10 cellular contexts compared by ENCODE assay signal in genomic region chr5:120388016-120388781, GRCh38.
A peak's percentile ranks its signal among the peaks of the same experiment; 100 is the strongest.
DNase-seq lines count a peak whose midpoint lies in the region; ATAC-seq and TF ChIP-seq lines count a peak whose summit lies in the region.
"Had no signal": no experiment of that assay in that cellular context is flagged by ENCODE, and none has a peak within 500 bp of the region (broad histone marks: within the 10 kb centered on the region; RNA-seq: fewer than 3 reads in every experiment).

No MANE protein-coding gene starts in this region.

- peak overlapping the region; percentile 50 to 53 for H3K27ac ChIP-seq in lung (ENCODE audit: low read depth in 1 of 2, low read length in 1 of 2)
- no peak overlapping the region for H3K27ac ChIP-seq in effector memory CD4-positive, alpha-beta T cell (ENCODE audit: insufficient read depth, low read length, poor library complexity, severe bottlenecking)

- WGBS in lung, 2 donors: 18 to 41% methylated on average over 1 of the region's 1 CpG

- peaks cover 0 to 2% of the 10 kb centered on the region in 2 donors for H3K4me1 ChIP-seq in lung (ENCODE audit: control insufficient read depth in 2 of 2, insufficient read depth in 2 of 2, low read length in 2 of 2)
- H3K4me1 ChIP-seq in effector memory CD4-positive, alpha-beta T cell (ENCODE audit: control insufficient read depth, insufficient read depth, low read length, poor library complexity, severe bottlenecking): no peaks in the 10 kb centered on the region

- H3K36me3 Mint-ChIP-seq in activated T-helper 1 cell treated with anti-CD3 and anti-CD28 coated beads, Interleukin-12 subunit alpha, Interleukin-12 subunit beta, Interleukin-2, Interleukin-4 antibody, amounts not matched to agents 30 ng/mL and 10 ng/mL and 1 ng/mL, durations not matched to agents 14 hours and 24 hours and 36 hours (ENCODE audit: low read depth): no peaks in the 10 kb centered on the region

- no peaks in the 10 kb centered on the region for H3K9me3 Mint-ChIP-seq in activated T-helper 1 cell treated with anti-CD3 and anti-CD28 coated beads, Interleukin-12 subunit alpha, Interleukin-12 subunit beta, Interleukin-2, Interleukin-4 antibody, amounts not matched to agents 30 ng/mL and 10 ng/mL and 1 ng/mL, durations not matched to agents 14 hours and 24 hours and 36 hours

- peaks cover 19% of the 10 kb centered on the region for H3K4me1 Mint-ChIP-seq in activated T-helper 1 cell treated with anti-CD3 and anti-CD28 coated beads, Interleukin-12 subunit alpha, Interleukin-12 subunit beta, Interleukin-2, Interleukin-4 antibody, amounts not matched to agents 30 ng/mL and 10 ng/mL and 1 ng/mL, durations not matched to agents 14 hours and 24 hours and 36 hours (ENCODE audit: low read depth)

- ATAC-seq in HG03575 (IDR thresholded peaks at IDR 0.05; ENCODE audit: extremely low read depth, insufficient number of reproducible peaks, low FRiP score, unreplicated experiment) (peak; percentile 81), lung (ENCODE audit: insufficient read depth, low FRiP score) (peak; percentile 79), HG03280 (IDR thresholded peaks at IDR 0.05; ENCODE audit: unreplicated experiment) (no peak), HG02938 (IDR thresholded peaks at IDR 0.05; ENCODE audit: unreplicated experiment) (no peak)
- ATAC-seq: GM12878, Panc1 had no signal

- no peaks in the 10 kb centered on the region for H3K27me3 ChIP-seq in lung (ENCODE audit: control insufficient read depth, insufficient read depth)
- no peaks in the 10 kb centered on the region for H3K27me3 ChIP-seq in effector memory CD4-positive, alpha-beta T cell (replicated peaks; ENCODE audit: control insufficient read depth, insufficient read depth, low read length, poor library complexity, severe bottlenecking)

- peak; percentile 55 for DNase-seq in COLO829 (ENCODE audit: low spot score)
- DNase-seq in activated T-helper 1 cell treated with anti-CD3 and anti-CD28 coated beads, Interleukin-12 subunit alpha, Interleukin-12 subunit beta, Interleukin-2, Interleukin-4 antibody, amounts not matched to agents 30 ng/mL and 10 ng/mL and 1 ng/mL, durations not matched to agents 14 hours and 24 hours and 36 hours (ENCODE audit: low spot score): no peak
- DNase-seq in lung (ENCODE audit: low spot score): no peak
- DNase-seq in NK-92 treated with Interleukin-12 subunit alpha and Interleukin-12 subunit beta, amount 100 ng/mL, for 24 hours (lab: John Stamatoyannopoulos, UW): no peak
- DNase-seq in effector memory CD4-positive, alpha-beta T cell: no peak

- no peak overlapping the region for H3K27ac Mint-ChIP-seq in activated T-helper 1 cell treated with anti-CD3 and anti-CD28 coated beads, Interleukin-12 subunit alpha, Interleukin-12 subunit beta, Interleukin-2, Interleukin-4 antibody, amounts not matched to agents 30 ng/mL and 10 ng/mL and 1 ng/mL, durations not matched to agents 14 hours and 24 hours and 36 hours

- H3K4me3 ChIP-seq in lung: no peak overlapping the region
- no peak overlapping the region for H3K4me3 ChIP-seq in effector memory CD4-positive, alpha-beta T cell (ENCODE audit: insufficient read depth, low read depth, low read length, poor library complexity, severe bottlenecking)
- H3K4me3 ChIP-seq: GM12878 had no signal

- peak overlapping the region; percentile 4 for H3K4me3 Mint-ChIP-seq in activated T-helper 1 cell treated with anti-CD3 and anti-CD28 coated beads, Interleukin-12 subunit alpha, Interleukin-12 subunit beta, Interleukin-2, Interleukin-4 antibody, amounts not matched to agents 30 ng/mL and 10 ng/mL and 1 ng/mL, durations not matched to agents 14 hours and 24 hours and 36 hours

- H3K9me3 ChIP-seq in lung (ENCODE audit: control insufficient read depth in 2 of 2, insufficient read depth in 1 of 2, low read length in 1 of 2): no peaks in the 10 kb centered on the region
- no peaks in the 10 kb centered on the region for H3K9me3 ChIP-seq in effector memory CD4-positive, alpha-beta T cell (ENCODE audit: control insufficient read depth, low read length)

- TF ChIP-seq CTCF in lung (IDR thresholded peaks at IDR 0.05; ENCODE audit: control extremely low read depth, extremely low read depth): no peak

- H3K36me3 ChIP-seq in lung (ENCODE audit: control insufficient read depth in 2 of 2, insufficient read depth in 2 of 2, low read length in 2 of 2): no peaks in the 10 kb centered on the region
- H3K36me3 ChIP-seq in effector memory CD4-positive, alpha-beta T cell (ENCODE audit: control insufficient read depth, insufficient read depth, low read length): no peaks in the 10 kb centered on the region

- intact Hi-C loops in activated T-helper 1 cell treated with anti-CD3 and anti-CD28 coated beads, Interleukin-12 subunit alpha, Interleukin-12 subunit beta, Interleukin-2, Interleukin-4 antibody, amounts not matched to agents 30 ng/mL and 10 ng/mL and 1 ng/mL, durations not matched to agents 14 hours and 24 hours and 36 hours (cut with micrococcal nuclease): no loop called here

- no peaks in the 10 kb centered on the region for H3K27me3 Mint-ChIP-seq in activated T-helper 1 cell treated with anti-CD3 and anti-CD28 coated beads, Interleukin-12 subunit alpha, Interleukin-12 subunit beta, Interleukin-2, Interleukin-4 antibody, amounts not matched to agents 30 ng/mL and 10 ng/mL and 1 ng/mL, durations not matched to agents 14 hours and 24 hours and 36 hours (ENCODE audit: insufficient read depth)

Comparison
In these comparisons a context has a peak if more than half of its experiments do, and no peak if none do; other contexts are left out.
1. ATAC-seq: peak in HG03575 (single experiment) and lung (single experiment); none in HG03280 (single experiment) and HG02938 (single experiment).